Comparison of ENCODE assay signal across 16 cellular contexts in genomic region chr14:71764701-71765347, GRCh38.
DNase-seq lines count a peak whose midpoint lies in the region; ATAC-seq and TF ChIP-seq lines count a peak whose summit lies in the region.
"Had no signal": no experiment of that assay in that cellular context is flagged by ENCODE, and none has a peak within 500 bp of the region (broad histone marks: within the 10 kb centered on the region; RNA-seq: fewer than 3 reads in every experiment).

No MANE protein-coding gene starts in this region.

- H3K9ac ChIP-seq in GM23248, result peak overlapping the region; percentile 20
- peak overlapping the region; percentile 13 for H3K9ac ChIP-seq in skeletal muscle satellite cell (ENCODE audit: low read depth, low read length)

- 14% methylated on average over 9 of the region's 9 CpGs for WGBS in GM23248 (ENCODE audit: low coverage in 1 of 2, low lambda C conversion rate in 2 of 2, missing lambda C conversion rate in 2 of 2), 2 experiments

- ATAC-seq in GM21737 (IDR thresholded peaks at IDR 0.05; ENCODE audit: unreplicated experiment), result no peak
- ATAC-seq: activated CD4-positive, alpha-beta T cell treated with anti-CD3 and anti-CD28 coated beads for 36 hours; effector memory CD8-positive, alpha-beta T cell; stimulated activated naive B cell treated with anti-CD40 and anti-IgM and Interleukin-4, amounts not matched to agents 10 μg/mL and 1 μg/mL and 100 μg/mL, for 72 hours had no signal

- no peaks in the 10 kb centered on the region for H3K9me2 ChIP-seq in GM23248 (ENCODE audit: insufficient read depth)

- TF ChIP-seq CTCF in fibroblast of pulmonary artery (IDR thresholded peaks at IDR 0.05; ENCODE audit: low read length, missing control alignments), result no peak

- H3K9me3 ChIP-seq in GM23248 (ENCODE audit: low read depth) (no peaks in the 10 kb centered on the region), SJCRH30 (replicated peaks) (no peaks in the 10 kb centered on the region), skeletal muscle satellite cell (replicated peaks; ENCODE audit: low read length) (no peaks in the 10 kb centered on the region)
- H3K9me3 ChIP-seq: vagina had no signal

- in situ Hi-C loops in GM23248 (cut with MboI), result loop anchor here (25.0 kb wide), 1 partner anchor 628 kb away; no protein-coding TSS in a partner anchor

- peak overlapping the region; percentile 60 for H3K4me3 ChIP-seq in GM23248
- peak overlapping the region; percentile 25 for H3K4me3 ChIP-seq in SJCRH30
- peak overlapping the region; percentile 8 for H3K4me3 ChIP-seq in fibroblast of pulmonary artery (replicated peaks; ENCODE audit: low read depth, low read length)
- peak overlapping the region; percentile 57 for H3K4me3 ChIP-seq in skeletal muscle satellite cell (ENCODE audit: low read length)
- H3K4me3 ChIP-seq: breast epithelium, vagina had no signal

- no peaks in the 10 kb centered on the region for H3F3A ChIP-seq in GM23248 (ENCODE audit: insufficient read depth)

- H3K36me3 ChIP-seq in GM23248 (ENCODE audit: low read depth), result no peaks in the 10 kb centered on the region
- no peaks in the 10 kb centered on the region for H3K36me3 ChIP-seq in SJCRH30
- no peaks in the 10 kb centered on the region for H3K36me3 ChIP-seq in skeletal muscle satellite cell (ENCODE audit: insufficient read depth, low read length)
- H3K36me3 ChIP-seq: breast epithelium, vagina had no signal

- DNase-seq in GM23248 (peak; percentile 41), SJCRH30 (peak in 1 of 2 experiments; percentile 22), fibroblast of pulmonary artery (ENCODE audit: low read depth) (no peak), DMS53 treated with DMSO at 0.1 percent for 48 hours (lab: John Stamatoyannopoulos, UW; ENCODE audit: unreplicated experiment) (no peak), glomerular visceral epithelial cell (ENCODE audit: extremely low spot score) (no peak)
- DNase-seq: activated CD4-positive, alpha-beta T cell treated with anti-CD3 and anti-CD28 coated beads for 36 hours; CD8-positive, alpha-beta memory T cell; effector memory CD8-positive, alpha-beta T cell; NCI-H187; NCI-H774; nucleus accumbens; stimulated activated naive B cell treated with anti-CD40 and anti-IgM and Interleukin-4, amounts not matched to agents 10 μg/mL and 1 μg/mL and 100 μg/mL, for 72 hours had no signal

- H4K20me1 ChIP-seq in GM23248 (ENCODE audit: insufficient read depth), result no peaks in the 10 kb centered on the region

- H3K27me3 ChIP-seq in GM23248 (replicated peaks; ENCODE audit: insufficient read depth) (no peaks in the 10 kb centered on the region), SJCRH30 (no peaks in the 10 kb centered on the region), skeletal muscle satellite cell (ENCODE audit: control insufficient read depth, insufficient read depth, low read length) (no peaks in the 10 kb centered on the region)
- H3K27me3 ChIP-seq: breast epithelium, vagina had no signal

- no peaks in the 10 kb centered on the region for H3K79me2 ChIP-seq in GM23248 (ENCODE audit: insufficient read depth)

- H2AFZ ChIP-seq in GM23248, result peak overlapping the region; percentile 81

- H3K4me1 ChIP-seq in GM23248 (ENCODE audit: insufficient read depth) (0 out of 2 replicates have a peak, but pooled peaks cover 3% of the 10 kb centered on the region), SJCRH30 (peaks cover 5% of the 10 kb centered on the region; the same call in 1 of the 2 replicates), skeletal muscle satellite cell (ENCODE audit: control insufficient read depth, insufficient read depth, low read length) (peaks cover 5% of the 10 kb centered on the region)
- H3K4me1 ChIP-seq: breast epithelium had no signal

- H3K4me2 ChIP-seq in GM23248 (ENCODE audit: unreplicated experiment) (peak overlapping the region; percentile 57), skeletal muscle satellite cell (ENCODE audit: low read length) (peak overlapping the region; percentile 58)

- H3K27ac ChIP-seq in GM23248, result no peak overlapping the region
- no peak overlapping the region for H3K27ac ChIP-seq in SJCRH30
- H3K27ac ChIP-seq: breast epithelium, vagina had no signal

Comparison
In these comparisons a context has a peak if more than half of its experiments do, and no peak if none do; other contexts are left out.
1. H3K4me3 ChIP-seq: peak in every context shown above with its lines; median percentile 60 in GM23248; 57 in skeletal muscle satellite cell; 25 in SJCRH30; 8 in fibroblast of pulmonary artery.